9 cellular contexts compared by ENCODE assay signal in genomic region chr10:79243211-79244067, GRCh38.
DNase-seq lines count a peak whose midpoint lies in the region; ATAC-seq, FAIRE-seq and TF ChIP-seq lines count a peak whose summit lies in the region.
"Had no signal": no experiment of that assay in that cellular context is flagged by ENCODE, and none has a peak within 500 bp of the region (broad histone marks: within the 10 kb centered on the region; RNA-seq: fewer than 3 reads in every experiment).

No MANE protein-coding gene starts in this region.

- peaks cover 39% of the 10 kb centered on the region for H3F3A ChIP-seq in MM.1S (ENCODE audit: insufficient read depth, low read length)

- TF ChIP-seq POLR2A in H1 (IDR thresholded peaks at IDR 0.05; ENCODE audit: control extremely low read depth in 1 of 2, low read depth in 2 of 2, low read length in 2 of 2): peak in 1 of 2 experiments; percentile 18; a peak in 1 of 3 replicates

- ATAC-seq in GM21515 (IDR thresholded peaks at IDR 0.05; ENCODE audit: unreplicated experiment): peak; percentile 39
- ATAC-seq in activated CD8-positive, alpha-beta T cell treated with anti-CD3 and anti-CD28 coated beads for 36 hours: peak; percentile 63
- ATAC-seq in naive thymus-derived CD4-positive, alpha-beta T cell: peak; percentile 65

- no peak overlapping the region for H3K14ac ChIP-seq in H1 (ENCODE audit: insufficient read length)

- H3K79me1 ChIP-seq in H1 (ENCODE audit: low read depth, low read length): peaks cover 7% of the 10 kb centered on the region

- no peaks in the 10 kb centered on the region for H3K27me3 Mint-ChIP-seq in activated CD8-positive, alpha-beta T cell treated with anti-CD3 and anti-CD28 coated beads for 36 hours
- no peaks in the 10 kb centered on the region for H3K27me3 Mint-ChIP-seq in naive thymus-derived CD4-positive, alpha-beta T cell

- peak overlapping the region; percentile 85 for H3K4me3 Mint-ChIP-seq in activated CD8-positive, alpha-beta T cell treated with anti-CD3 and anti-CD28 coated beads for 36 hours
- peak overlapping the region; percentile 74 to 89 (median 82) for H3K4me3 Mint-ChIP-seq in naive thymus-derived CD4-positive, alpha-beta T cell

- POLR2A ChIA-PET in activated CD8-positive, alpha-beta T cell treated with anti-CD3 and anti-CD28 coated beads for 36 hours (lab: Charles Lee): interaction anchor here (0.6 to 4.6 kb wide), 8 partner anchors 12 to 107 kb away, joined by 3 to 26 read pairs (median 3); partner anchors contain the start of gene PPIF
- POLR2A ChIA-PET in H1 (lab: Charles Lee; ENCODE audit: partially characterized antibody): interaction anchor here (1.2 to 1.4 kb wide), 3 partner anchors 11 to 38 kb away, joined by 3 to 5 read pairs (median 3); no protein-coding TSS in a partner anchor
- POLR2A ChIA-PET in naive thymus-derived CD4-positive, alpha-beta T cell (lab: Charles Lee): no interaction called here

- H3K56ac ChIP-seq in H1 (replicated peaks; ENCODE audit: insufficient read length, low read depth, low read length): no peak overlapping the region

- H2AFZ ChIP-seq in MM.1S (ENCODE audit: low read length) (peak overlapping the region; percentile 38; the same call in 1 of the 2 replicates), H1 (ENCODE audit: low read length) (no peak overlapping the region)

- H3K23me2 ChIP-seq in H1 (ENCODE audit: low read depth, low read length): peaks cover 12% of the 10 kb centered on the region; the same call in 1 of the 2 replicates

- no peak overlapping the region for H3K23ac ChIP-seq in H1 (ENCODE audit: insufficient read length)

- H3K18ac ChIP-seq in H1 (ENCODE audit: extremely low read depth, low read length): no peak overlapping the region; the same call in 1 of the 2 replicates

- peak overlapping the region; percentile 43; the same call in 1 of the 2 replicates for H4K8ac ChIP-seq in H1 (ENCODE audit: extremely low read depth, insufficient read depth, low read length)

- H3K9me2 ChIP-seq in MM.1S (replicated peaks; ENCODE audit: insufficient read depth, low read length): no peaks in the 10 kb centered on the region

- TF ChIP-seq CTCF in MM.1S (IDR thresholded peaks at IDR 0.05; ENCODE audit: low read length) (peak; percentile 4; the same call in 1 of the 2 replicates), H1 (IDR thresholded peaks at IDR 0.05; ENCODE audit: control extremely low read depth in 1 of 3, insufficient read depth in 1 of 3, low read depth in 1 of 3, low read length in 3 of 3) (no peak)
- TF ChIP-seq CTCF in activated CD8-positive, alpha-beta T cell treated with anti-CD3 and anti-CD28 coated beads for 36 hours (IDR thresholded peaks at IDR 0.05): no peak

- H3K9ac ChIP-seq in ES-I3 (ENCODE audit: low read depth, low read length) (peak overlapping the region; percentile 61; the same call in 1 of the 2 replicates), MM.1S (ENCODE audit: low read length) (peak overlapping the region; percentile 89), H1 (replicated peaks in 1 of 4; ENCODE audit: extremely low read depth in 1 of 4, low read depth in 3 of 4, low read length in 3 of 4) (peak overlapping the region in 3 of 4 experiments; percentile 45 to 58 (median 57); a peak in 5 of 7 replicates), subcutaneous abdominal adipose tissue (ENCODE audit: low read length in 5 of 5) (peak overlapping the region in 2 of 5 donors; percentile 31 to 42)

- CTCF ChIA-PET in activated CD8-positive, alpha-beta T cell treated with anti-CD3 and anti-CD28 coated beads for 36 hours (lab: Charles Lee): interaction anchor here (1.0 to 1.2 kb wide), 2 partner anchors 38 to 269 kb away, joined by 3 read pairs; no protein-coding TSS in a partner anchor
- CTCF ChIA-PET in H1 (lab: Charles Lee; ENCODE audit: partially characterized antibody): interaction anchor here (1.3 kb wide), 1 partner anchor 268 kb away, joined by 3 read pairs; no protein-coding TSS in a partner anchor
- CTCF ChIA-PET in naive thymus-derived CD4-positive, alpha-beta T cell (lab: Charles Lee): interaction anchor here (0.6 kb wide), 1 partner anchor 77 kb away, joined by 3 read pairs; no protein-coding TSS in a partner anchor

- no peak overlapping the region for H2AK5ac ChIP-seq in H1 (ENCODE audit: low read depth, low read length)

- FAIRE-seq in H1 (lab: Jason Lieb, UNC): no peak

- intact Hi-C loops in activated CD8-positive, alpha-beta T cell treated with anti-CD3 and anti-CD28 coated beads for 36 hours (cut with micrococcal nuclease): loop anchor here (10.0 kb wide), 1 partner anchor 81 kb away; no protein-coding TSS in a partner anchor
- intact Hi-C loops in naive thymus-derived CD4-positive, alpha-beta T cell (cut with micrococcal nuclease): loop anchor here (1.0 to 5.0 kb wide), 13 partner anchors 43 to 1215 kb away; partner anchors contain the start of genes POLR3A (in 1 of the 2), PPIF (in 1 of the 2), RPS24 (in 1 of the 2) and ZCCHC24 (in 1 of the 2)

- TF ChIP-seq EP300 in H1 (IDR thresholded peaks at IDR 0.05; ENCODE audit: borderline replicate concordance in 1 of 2, low read depth in 2 of 2, low read length in 2 of 2): no peak

- H2BK5ac ChIP-seq in H1 (ENCODE audit: low read depth, low read length): no peak overlapping the region

- H2BK20ac ChIP-seq in H1 (ENCODE audit: low read length): no peak overlapping the region

- H4K20me1 ChIP-seq in MM.1S (ENCODE audit: insufficient read depth, low read length) (no peaks in the 10 kb centered on the region), H1 (replicated peaks in 1 of 2; ENCODE audit: control insufficient read depth in 1 of 2, insufficient read depth in 2 of 2, low read length in 2 of 2) (peaks cover 53 to 61% of the 10 kb centered on the region in 2 experiments)

- peaks cover 64% of the 10 kb centered on the region for H3K4me1 Mint-ChIP-seq in activated CD8-positive, alpha-beta T cell treated with anti-CD3 and anti-CD28 coated beads for 36 hours (ENCODE audit: low read depth)
- peaks cover 42 to 60% (median 48%) of the 10 kb centered on the region in 7 donors for H3K4me1 Mint-ChIP-seq in naive thymus-derived CD4-positive, alpha-beta T cell

- H3K27ac Mint-ChIP-seq in activated CD8-positive, alpha-beta T cell treated with anti-CD3 and anti-CD28 coated beads for 36 hours: peak overlapping the region; percentile 92
- peak overlapping the region in 8 of 9 donors; percentile 59 to 94 (median 76) for H3K27ac Mint-ChIP-seq in naive thymus-derived CD4-positive, alpha-beta T cell

- H3K79me2 ChIP-seq in MM.1S (ENCODE audit: low read length): peaks cover 55% of the 10 kb centered on the region
- H3K79me2 ChIP-seq in H1 (ENCODE audit: control insufficient read depth in 1 of 2, insufficient read depth in 2 of 2, low read length in 2 of 2): peaks cover 0 to 11% of the 10 kb centered on the region in 2 experiments; a peak in 1 of 4 replicates

- no peaks in the 10 kb centered on the region for H3K27me3 ChIP-seq in MM.1S (replicated peaks; ENCODE audit: insufficient read depth, low read length)
- H3K27me3 ChIP-seq in H1 (replicated peaks in 1 of 4; ENCODE audit: control insufficient read depth in 3 of 4, extremely low read depth in 1 of 4, insufficient read depth in 3 of 4, low read length in 3 of 4): peaks cover 22 to 46% (median 43%) of the 10 kb centered on the region in 4 experiments
- H3K27me3 ChIP-seq in naive thymus-derived CD4-positive, alpha-beta T cell (ENCODE audit: control insufficient read depth in 2 of 2, insufficient read depth in 2 of 2, low read length in 2 of 2): no peaks in the 10 kb centered on the region
- no peaks in the 10 kb centered on the region for H3K27me3 ChIP-seq in subcutaneous abdominal adipose tissue (ENCODE audit: control insufficient read depth in 5 of 5, insufficient read depth in 4 of 5, low read length in 5 of 5)
- H3K27me3 ChIP-seq: SJSA1 had no signal

- no peak for TF ChIP-seq RAD21 in H1 (IDR thresholded peaks at IDR 0.05 in 1 of 2, conservative IDR thresholded peaks at IDR 0.05 in 1 of 2; ENCODE audit: low read depth in 2 of 2, low read length in 2 of 2)

- H3K4me2 ChIP-seq in MM.1S (ENCODE audit: low read depth, low read length) (peak overlapping the region; percentile 100), H1 (ENCODE audit: insufficient read depth in 1 of 2, low read depth in 2 of 2, low read length in 2 of 2) (peak overlapping the region; percentile 79 to 91)

- no peak overlapping the region for H4K91ac ChIP-seq in H1 (replicated peaks; ENCODE audit: insufficient read length, low read length)

- H2BK120ac ChIP-seq in H1 (replicated peaks; ENCODE audit: low read depth, low read length): no peak overlapping the region

- H3K9me3 ChIP-seq in ES-I3 (ENCODE audit: control insufficient read depth, insufficient read depth, low read length) (no peaks in the 10 kb centered on the region), MM.1S (replicated peaks; ENCODE audit: insufficient read depth, low read length) (no peaks in the 10 kb centered on the region), H1 (ENCODE audit: insufficient read depth in 2 of 2, low read depth in 1 of 2, low read length in 1 of 2) (no peaks in the 10 kb centered on the region), subcutaneous abdominal adipose tissue (ENCODE audit: control insufficient read depth in 5 of 5, low read length in 5 of 5) (no peaks in the 10 kb centered on the region)
- no peaks in the 10 kb centered on the region for H3K9me3 ChIP-seq in naive thymus-derived CD4-positive, alpha-beta T cell (ENCODE audit: control insufficient read depth in 2 of 3, low read length in 3 of 3)
- H3K9me3 ChIP-seq: SJSA1 had no signal

- H3K4ac ChIP-seq in H1 (replicated peaks; ENCODE audit: insufficient read length, low read depth, low read length): no peak overlapping the region

- H3K27ac ChIP-seq in MM.1S (ENCODE audit: low read length): peak overlapping the region; percentile 92
- H3K27ac ChIP-seq in H1 (ENCODE audit: low read depth, low read length): no peak overlapping the region
- H3K27ac ChIP-seq in naive thymus-derived CD4-positive, alpha-beta T cell (ENCODE audit: low read depth, low read length): no peak overlapping the region
- peak overlapping the region; percentile 76 for H3K27ac ChIP-seq in subcutaneous abdominal adipose tissue (ENCODE audit: low read depth, low read length)
- H3K27ac ChIP-seq: SJSA1 had no signal

- H3K9me3 Mint-ChIP-seq in activated CD8-positive, alpha-beta T cell treated with anti-CD3 and anti-CD28 coated beads for 36 hours: no peaks in the 10 kb centered on the region
- H3K9me3 Mint-ChIP-seq in naive thymus-derived CD4-positive, alpha-beta T cell: no peaks in the 10 kb centered on the region

- H3K4me1 ChIP-seq in ES-I3 (ENCODE audit: insufficient read depth, low read length) (peaks cover 26% of the 10 kb centered on the region), MM.1S (ENCODE audit: low read length) (peaks cover 53% of the 10 kb centered on the region), H1 (replicated peaks in 1 of 4; ENCODE audit: control insufficient read depth in 3 of 4, insufficient read depth in 4 of 4, low read length in 3 of 4) (peaks cover 20 to 31% (median 26%) of the 10 kb centered on the region in 4 experiments), subcutaneous abdominal adipose tissue (ENCODE audit: control insufficient read depth in 5 of 5, insufficient read depth in 5 of 5, low read length in 5 of 5) (peaks cover 40 to 82% (median 77%) of the 10 kb centered on the region in 5 donors)
- H3K4me1 ChIP-seq in naive thymus-derived CD4-positive, alpha-beta T cell (ENCODE audit: control insufficient read depth in 2 of 2, insufficient read depth in 2 of 2, low read length in 2 of 2): peaks cover 27 to 45% of the 10 kb centered on the region in 2 donors

- 6% methylated on average over 44 of the region's 117 CpGs; no CpG with 5 or more reads in 1 of the 2 experiments for WGBS in H1 (ENCODE audit: extremely low coverage in 1 of 2, insufficient coverage in 1 of 2, insufficient read length in 1 of 2, insufficient replicate concordance in 2 of 2, low coverage in 1 of 2, low lambda C conversion rate in 2 of 2, missing lambda C conversion rate in 1 of 2), 2 experiments

- no peak overlapping the region for H2BK12ac ChIP-seq in H1 (ENCODE audit: low read depth, low read length)

- peak; percentile 77 for DNase-seq in MM.1S
- DNase-seq in activated CD8-positive, alpha-beta T cell treated with anti-CD3 and anti-CD28 coated beads for 36 hours: peak; percentile 85
- DNase-seq in H1 (ENCODE audit: low read depth in 1 of 2, low spot score in 2 of 2): peak in 1 of 2 experiments; percentile 73
- peak; percentile 23 to 77 (median 52) for DNase-seq in naive thymus-derived CD4-positive, alpha-beta T cell
- DNase-seq in LoVo (ENCODE audit: low spot score): no peak

- peaks cover 27% of the 10 kb centered on the region for H3K36me3 Mint-ChIP-seq in activated CD8-positive, alpha-beta T cell treated with anti-CD3 and anti-CD28 coated beads for 36 hours (ENCODE audit: low read depth)
- H3K36me3 Mint-ChIP-seq in naive thymus-derived CD4-positive, alpha-beta T cell: peaks cover 0 to 3% (median 0%) of the 10 kb centered on the region in 5 donors

- H2BK15ac ChIP-seq in H1 (ENCODE audit: low read length): no peak overlapping the region

- H3K36me3 ChIP-seq in ES-I3 (ENCODE audit: insufficient read depth, low read length): no peaks in the 10 kb centered on the region
- no peaks in the 10 kb centered on the region for H3K36me3 ChIP-seq in MM.1S (replicated peaks; ENCODE audit: insufficient read depth, low read length)
- H3K36me3 ChIP-seq in H1 (ENCODE audit: control insufficient read depth in 2 of 4, insufficient read depth in 4 of 4, low read length in 3 of 4): no peaks in the 10 kb centered on the region
- no peaks in the 10 kb centered on the region for H3K36me3 ChIP-seq in naive thymus-derived CD4-positive, alpha-beta T cell (ENCODE audit: control insufficient read depth in 2 of 3, insufficient read depth in 3 of 3, low read length in 3 of 3)
- peaks cover 0 to 5% (median 2%) of the 10 kb centered on the region in 5 donors for H3K36me3 ChIP-seq in subcutaneous abdominal adipose tissue (ENCODE audit: control insufficient read depth in 5 of 5, insufficient read depth in 5 of 5, low read length in 5 of 5)

- H3K4me3 ChIP-seq in MM.1S (ENCODE audit: low read length): peak overlapping the region; percentile 81
- H3K4me3 ChIP-seq in H1 (ENCODE audit: extremely low read depth in 1 of 4, insufficient read depth in 2 of 4, low read depth in 3 of 4, low read length in 4 of 4): peak overlapping the region; percentile 39 to 75 (median 42)
- peak overlapping the region; percentile 51 for H3K4me3 ChIP-seq in naive thymus-derived CD4-positive, alpha-beta T cell (ENCODE audit: low read length)
- H3K4me3 ChIP-seq in subcutaneous abdominal adipose tissue (ENCODE audit: low read depth in 1 of 5, low read length in 5 of 5): peak overlapping the region in 3 of 5 donors; percentile 32 to 62 (median 57)
- H3K4me3 ChIP-seq: SJSA1 had no signal

- no peak overlapping the region for H4K5ac ChIP-seq in H1 (ENCODE audit: insufficient read length, low read depth, low read length)

Comparison
In these comparisons a context has a peak if more than half of its experiments do, and no peak if none do; other contexts are left out.
1. H3K27ac ChIP-seq: peak in MM.1S (single experiment) and subcutaneous abdominal adipose tissue (single experiment); none in H1 (single experiment) and naive thymus-derived CD4-positive, alpha-beta T cell (single experiment).
2. Peak in every context shown above with its lines, with median percentiles within 50 percentile points of each other: ATAC-seq and H3K4me3 ChIP-seq.